ENCODE assay signal across 16 cellular contexts in genomic region chr3:18669374-18669773, GRCh38.
DNase-seq lines count a peak whose midpoint lies in the region; ATAC-seq lines count a peak whose summit lies in the region.
"Had no signal": no experiment of that assay in that cellular context is flagged by ENCODE, and none has a peak within 500 bp of the region (broad histone marks: within the 10 kb centered on the region; RNA-seq: fewer than 3 reads in every experiment).

No MANE protein-coding gene starts in this region.

- no peak overlapping the region for H3K4me2 ChIP-seq in Karpas-422 (ENCODE audit: low read depth, low read length, poor library complexity, severe bottlenecking)

- no peaks in the 10 kb centered on the region for H4K20me1 ChIP-seq in Karpas-422 (ENCODE audit: insufficient read depth, low read depth, low read length)

- no peaks in the 10 kb centered on the region for H3K4me1 ChIP-seq in Karpas-422 (ENCODE audit: low read length)

- no peaks in the 10 kb centered on the region for H3K9me3 ChIP-seq in Karpas-422 (ENCODE audit: low read length)

- H3K27me3 Mint-ChIP-seq in activated T-cell treated with anti-CD3 and anti-CD28 coated beads, Interleukin-2, amount 50 U/mL, for 4 hours (ENCODE audit: low read depth), result no peaks in the 10 kb centered on the region
- no peaks in the 10 kb centered on the region for H3K27me3 Mint-ChIP-seq in activated T-cell treated with anti-CD3 and anti-CD28 coated beads, Interleukin-2, amount 50 U/mL, for 72 hours (ENCODE audit: low read depth)

- no peak for DNase-seq in activated T-cell treated with anti-CD3 and anti-CD28 coated beads, Interleukin-2, amount 50 U/mL, for 4 hours
- DNase-seq in activated T-cell treated with anti-CD3 and anti-CD28 coated beads for 4 hours (no peak), Karpas-422 (no peak)
- peak; percentile 1 for DNase-seq in stimulated activated naive CD4-positive, alpha-beta T cell treated with Interleukin-2 at 50 U/mL for 16 hours (lab: John Stamatoyannopoulos, UW)
- DNase-seq in stimulated activated naive CD4-positive, alpha-beta T cell (lab: John Stamatoyannopoulos, UW), result no peak
- peak; percentile 55 to 65 for DNase-seq in activated T-cell treated with anti-CD3 and anti-CD28 coated beads, Interleukin-2, amount 50 U/mL, for 72 hours
- DNase-seq: ACHN, C1 segment of cervical spinal cord, DMS79 treated with DMSO at 0.1 percent for 48 hours, H7, HFFc6, NCI-H1105 treated with DMSO at 0.1 percent for 48 hours, NCI-H1694 treated with DMSO at 0.1 percent for 48 hours had no signal

- no peaks in the 10 kb centered on the region for H3K9me2 ChIP-seq in Karpas-422 (replicated peaks; ENCODE audit: insufficient read depth, low read length)

- H3K27ac ChIP-seq in Karpas-422 (ENCODE audit: low read length), result no peak overlapping the region

- no peak overlapping the region for H3K9ac ChIP-seq in Karpas-422 (ENCODE audit: low read length)

- peak; percentile 61 to 79 for ATAC-seq in activated T-cell treated with anti-CD3 and anti-CD28 coated beads, Interleukin-2, amount 50 U/mL, for 4 hours
- ATAC-seq in activated T-cell treated with anti-CD3 and anti-CD28 coated beads, Interleukin-2, amount 50 U/mL, for 72 hours (replicated peaks in 1 of 2), result peak; percentile 82
- ATAC-seq in GM19397 (IDR thresholded peaks at IDR 0.05; ENCODE audit: unreplicated experiment), result no peak
- ATAC-seq: K562, Panc1 had no signal

- H3K27ac Mint-ChIP-seq in activated T-cell treated with anti-CD3 and anti-CD28 coated beads, Interleukin-2, amount 50 U/mL, for 72 hours, result peak overlapping the region; percentile 95
- H3K27ac Mint-ChIP-seq: HFFc6 had no signal

- H3K4me1 Mint-ChIP-seq in activated T-cell treated with anti-CD3 and anti-CD28 coated beads, Interleukin-2, amount 50 U/mL, for 4 hours (ENCODE audit: low read depth), result peaks cover 27% of the 10 kb centered on the region
- H3K4me1 Mint-ChIP-seq in activated T-cell treated with anti-CD3 and anti-CD28 coated beads, Interleukin-2, amount 50 U/mL, for 72 hours (ENCODE audit: low read depth), result peaks cover 82% of the 10 kb centered on the region

- no peak overlapping the region for H2AFZ ChIP-seq in Karpas-422 (ENCODE audit: low read length)

- no peaks in the 10 kb centered on the region for H3K27me3 ChIP-seq in Karpas-422 (ENCODE audit: low read length)

- no peaks in the 10 kb centered on the region for H3K79me2 ChIP-seq in Karpas-422 (ENCODE audit: low read length)

- H3K36me3 Mint-ChIP-seq in activated T-cell treated with anti-CD3 and anti-CD28 coated beads, Interleukin-2, amount 50 U/mL, for 4 hours (ENCODE audit: insufficient read depth), result no peaks in the 10 kb centered on the region
- H3K36me3 Mint-ChIP-seq in activated T-cell treated with anti-CD3 and anti-CD28 coated beads, Interleukin-2, amount 50 U/mL, for 72 hours (ENCODE audit: insufficient read depth in 2 of 2), result peaks cover 10 to 11% of the 10 kb centered on the region in 2 donors

- peaks cover 3% of the 10 kb centered on the region for H3K9me3 Mint-ChIP-seq in activated T-cell treated with anti-CD3 and anti-CD28 coated beads, Interleukin-2, amount 50 U/mL, for 4 hours
- peaks cover 2% of the 10 kb centered on the region in 2 donors for H3K9me3 Mint-ChIP-seq in activated T-cell treated with anti-CD3 and anti-CD28 coated beads, Interleukin-2, amount 50 U/mL, for 72 hours

- no peaks in the 10 kb centered on the region for H3K36me3 ChIP-seq in Karpas-422 (ENCODE audit: insufficient read depth, low read length)

- no peak overlapping the region for H3K4me3 Mint-ChIP-seq in activated T-cell treated with anti-CD3 and anti-CD28 coated beads, Interleukin-2, amount 50 U/mL, for 4 hours
- H3K4me3 Mint-ChIP-seq in activated T-cell treated with anti-CD3 and anti-CD28 coated beads, Interleukin-2, amount 50 U/mL, for 72 hours, result peak overlapping the region; percentile 69 to 83
- H3K4me3 Mint-ChIP-seq: HFFc6 had no signal

- H3K4me3 ChIP-seq in Karpas-422 (ENCODE audit: low read length), result no peak overlapping the region
- H3K4me3 ChIP-seq: K562 had no signal

Comparison
In these comparisons a context has a peak if more than half of its experiments do, and no peak if none do; other contexts are left out.
1. DNase-seq: peak in stimulated activated naive CD4-positive, alpha-beta T cell treated with Interleukin-2 at 50 U/mL for 16 hours (single experiment) and activated T-cell treated with anti-CD3 and anti-CD28 coated beads, Interleukin-2, amount 50 U/mL, for 72 hours (2 of 2); none in activated T-cell treated with anti-CD3 and anti-CD28 coated beads, Interleukin-2, amount 50 U/mL, for 4 hours (single experiment), activated T-cell treated with anti-CD3 and anti-CD28 coated beads for 4 hours (single experiment), stimulated activated naive CD4-positive, alpha-beta T cell (0 of 6) and Karpas-422 (single experiment).